ENCODE assay signal across 6 cellular contexts in the genomic region with DNA sequence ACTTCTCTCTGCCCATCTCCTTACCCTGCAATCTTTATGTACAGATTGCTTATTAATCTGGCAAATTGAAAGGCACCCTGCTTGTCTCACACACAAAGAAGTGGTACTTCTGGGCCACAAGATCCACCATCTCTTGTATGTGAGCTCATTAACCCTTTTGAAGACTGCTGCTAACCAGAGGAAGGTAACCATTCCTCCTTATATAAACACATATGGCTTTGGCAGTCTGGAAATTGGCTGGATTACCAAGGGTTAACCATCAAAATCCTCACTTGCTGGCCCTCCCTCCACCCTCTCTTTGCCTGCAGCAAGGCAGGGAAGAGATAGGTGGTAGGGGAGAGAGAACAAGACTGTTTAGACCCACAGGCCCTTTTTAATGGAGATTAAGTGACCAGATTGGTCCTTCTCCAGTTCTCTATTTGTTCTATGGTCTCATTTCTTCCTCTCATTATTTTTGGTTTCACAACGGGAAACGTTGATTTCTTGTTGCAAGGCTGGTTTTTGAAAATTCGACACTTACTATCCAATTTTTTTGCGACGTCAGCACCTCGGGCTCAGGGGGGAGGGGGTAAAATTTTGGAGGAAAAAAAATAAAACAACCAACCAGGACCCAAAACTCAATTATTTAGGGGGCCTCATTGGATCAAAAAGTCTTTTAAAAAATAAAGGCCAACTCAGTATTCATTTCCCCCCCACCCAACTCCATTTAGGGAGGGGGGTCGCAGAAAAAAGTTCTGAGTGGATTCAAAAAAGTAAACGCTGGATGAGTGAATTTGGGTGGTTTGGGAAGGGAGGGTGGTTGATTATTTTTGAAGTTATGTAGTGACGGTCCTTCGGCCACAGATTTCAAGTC. TPM values are rescaled to one million over a fixed set of nuclear protein-coding genes. Genes with fewer than 3 reads are reported as not detected.
DNase-seq lines count a peak whose midpoint lies in the region; ATAC-seq and TF ChIP-seq lines count a peak whose summit lies in the region.

No MANE protein-coding gene starts in this region.

- H3K4me1 ChIP-seq in OCI-LY1 (ENCODE audit: insufficient read depth, low read length, severe bottlenecking) (peaks cover 44% of the 10 kb centered on the region), osteoblast (ENCODE audit: insufficient read depth, low read length) (peaks cover 50% of the 10 kb centered on the region)

- H3K9me3 ChIP-seq in OCI-LY1 (ENCODE audit: low read length) (no peaks in the 10 kb centered on the region), osteoblast (ENCODE audit: low read depth, low read length) (no peaks in the 10 kb centered on the region)

- H2AFZ ChIP-seq in OCI-LY1 (ENCODE audit: low read length) (no peak overlapping the region), osteoblast (ENCODE audit: low read length) (no peak overlapping the region)

- peak overlapping the region; percentile 99 for H3K9ac ChIP-seq in OCI-LY1 (ENCODE audit: low read length)

- peaks cover 73% of the 10 kb centered on the region for H3K36me3 ChIP-seq in OCI-LY1 (ENCODE audit: insufficient read depth, low read length)
- peaks cover 36% of the 10 kb centered on the region for H3K36me3 ChIP-seq in osteoblast (ENCODE audit: insufficient read depth, low read length)

- H3K9me2 ChIP-seq in OCI-LY1 (ENCODE audit: low read depth, low read length): no peaks in the 10 kb centered on the region

- H4K20me1 ChIP-seq in OCI-LY1 (ENCODE audit: insufficient read depth, low read length): no peaks in the 10 kb centered on the region
- peaks cover 33% of the 10 kb centered on the region for H4K20me1 ChIP-seq in osteoblast (ENCODE audit: insufficient read depth, low read length)

- H3K27me3 ChIP-seq in OCI-LY1 (ENCODE audit: insufficient read depth, low read length) (no peaks in the 10 kb centered on the region), osteoblast (ENCODE audit: insufficient read depth, low read length) (no peaks in the 10 kb centered on the region)

- H3K27ac ChIP-seq in OCI-LY1 (ENCODE audit: low read depth, low read length, poor library complexity, severe bottlenecking) (peak overlapping the region; percentile 93), osteoblast (ENCODE audit: low read depth, low read length) (peak overlapping the region; percentile 99)

- H3K4me2 ChIP-seq in OCI-LY1 (ENCODE audit: low read length): peak overlapping the region; percentile 88
- H3K4me2 ChIP-seq in osteoblast (ENCODE audit: insufficient read depth, low read length): peak overlapping the region; percentile 86

- H3F3A ChIP-seq in OCI-LY1 (ENCODE audit: insufficient read depth, low read length): 0 out of 2 replicates have a peak, but pooled peaks cover 2% of the 10 kb centered on the region

- no peak for ATAC-seq in HG02970 (IDR thresholded peaks at IDR 0.05; ENCODE audit: low FRiP score, unreplicated experiment)

- H3K79me2 ChIP-seq in OCI-LY1 (ENCODE audit: insufficient read depth, low read length) (peaks cover 42% of the 10 kb centered on the region), osteoblast (ENCODE audit: insufficient read depth, low read length) (peaks cover 46% of the 10 kb centered on the region)

- H3K4me3 ChIP-seq in OCI-LY1 (ENCODE audit: low read depth, low read length, poor library complexity, severe bottlenecking): peak overlapping the region; percentile 97
- H3K4me3 ChIP-seq in osteoblast (ENCODE audit: insufficient read depth, low read length): peak overlapping the region; percentile 95

- TF ChIP-seq CTCF in OCI-LY1 (IDR thresholded peaks at IDR 0.05; ENCODE audit: low read length) (no peak), osteoblast (IDR thresholded peaks at IDR 0.05; ENCODE audit: extremely low read depth, low read depth, low read length) (no peak)

- DNase-seq in H4 (ENCODE audit: low spot score) (peak; percentile 54), dermis blood vessel endothelial cell (peak; percentile 40), osteoblast (ENCODE audit: insufficient read length, low spot score, missing footprints) (no peak), 8988T (no peak)

RNA-seq across cellular contexts. Expression of a gene that starts 0.9 kb away (rescaled TPM):
- 14.8 and 15.9 TPM in 2 replicates for total RNA-seq in H4 (2014; rRNA removed; shearing (Covaris generic))
- 19.4 and 20.0 TPM in 2 replicates for total RNA-seq in dermis blood vessel endothelial cell
- 29.0 and 37.4 TPM in 2 replicates for total RNA-seq in osteoblast

RNA-seq across cellular contexts. Expression of a gene that starts 1.5 kb away (rescaled TPM):
- total RNA-seq in H4 (2014; rRNA removed; shearing (Covaris generic)): 72.6 and 141 TPM in 2 replicates
- 37.9 and 41.0 TPM in 2 replicates for total RNA-seq in dermis blood vessel endothelial cell
- 67.3 and 83.4 TPM in 2 replicates for total RNA-seq in osteoblast

RNA-seq across cellular contexts. Expression of a gene that starts 10.5 kb away (rescaled TPM):
- 7.0 and 8.5 TPM in 2 replicates for total RNA-seq in H4 (2014; rRNA removed; shearing (Covaris generic))
- total RNA-seq in dermis blood vessel endothelial cell (3.4 and 3.7 TPM in 2 replicates), osteoblast (4.4 and 4.7 TPM in 2 replicates)

RNA-seq across cellular contexts. Expression of a gene that starts 30.7 kb away (rescaled TPM):
- total RNA-seq in H4 (2014; rRNA removed; shearing (Covaris generic)): 2.9 and 6.0 TPM in 2 replicates
- total RNA-seq in dermis blood vessel endothelial cell (3.5 and 9.9 TPM in 2 replicates), osteoblast (4.7 and 6.2 TPM in 2 replicates)

RNA-seq across cellular contexts. Expression of a gene that starts 44.9 kb away (rescaled TPM):
- 30.7 and 46.7 TPM in 2 replicates for total RNA-seq in H4 (2014; rRNA removed; shearing (Covaris generic))
- 49.5 and 70.3 TPM in 2 replicates for total RNA-seq in dermis blood vessel endothelial cell
- 37.3 and 37.4 TPM in 2 replicates for total RNA-seq in osteoblast

Comparison
In these comparisons a context has a peak if more than half of its experiments do, and no peak if none do; other contexts are left out.
1. DNase-seq: peak in H4 (single experiment) and dermis blood vessel endothelial cell (single experiment); none in osteoblast (single experiment) and 8988T (single experiment).